19 cellular contexts compared by ENCODE assay signal in genomic region chr7:30256459-30256858, GRCh38. TPM values are rescaled to one million over a fixed set of nuclear protein-coding genes. Genes with fewer than 3 reads are reported as not detected.
A peak's percentile ranks its signal among the peaks of the same experiment; 100 is the strongest.
DNase-seq lines count a peak whose midpoint lies in the region; ATAC-seq, FAIRE-seq and TF ChIP-seq lines count a peak whose summit lies in the region.
"Had no signal": no experiment of that assay in that cellular context is flagged by ENCODE, and none has a peak within 500 bp of the region (broad histone marks: within the 10 kb centered on the region; RNA-seq: fewer than 3 reads in every experiment).

No MANE protein-coding gene starts in this region.

- H3K4me1 ChIP-seq in mucosa of descending colon (ENCODE audit: low read depth) = peaks cover 42% of the 10 kb centered on the region
- peaks cover 0 to 20% (median 8%) of the 10 kb centered on the region in 3 donors for H3K4me1 ChIP-seq in esophagus squamous epithelium

- TF ChIP-seq POLR2A in esophagus squamous epithelium (IDR thresholded peaks at IDR 0.05) = no peak

- H3K36me3 ChIP-seq in mucosa of descending colon (ENCODE audit: low read depth) (no peaks in the 10 kb centered on the region), esophagus squamous epithelium (no peaks in the 10 kb centered on the region)

- no peak overlapping the region for H3K27ac ChIP-seq in esophagus squamous epithelium
- H3K27ac ChIP-seq: GM23248 had no signal

- H3K9me3 ChIP-seq in mucosa of descending colon = no peaks in the 10 kb centered on the region
- H3K9me3 ChIP-seq in esophagus squamous epithelium = no peaks in the 10 kb centered on the region

- TF ChIP-seq CTCF in mucosa of descending colon (IDR thresholded peaks at IDR 0.05) (no peak), esophagus squamous epithelium (IDR thresholded peaks at IDR 0.05) (no peak)

- H3K4me3 ChIP-seq in mucosa of descending colon = no peak overlapping the region
- no peak overlapping the region for H3K4me3 ChIP-seq in esophagus squamous epithelium
- H3K4me3 ChIP-seq: GM23248 had no signal

- no peaks in the 10 kb centered on the region for H3K27me3 ChIP-seq in esophagus squamous epithelium

- peak; percentile 52 for ATAC-seq in left colon
- peak; percentile 56 for ATAC-seq in mucosa of descending colon
- no peak for ATAC-seq in activated CD4-positive, CD25-positive, alpha-beta regulatory T cell treated with anti-CD3 and anti-CD28 coated beads, Interleukin-2, amount 50 U/mL, for 24 hours

- intact Hi-C loops in left colon (cut with DNase I, micrococcal nuclease) = no loop called here
- intact Hi-C loops in mucosa of descending colon (cut with DNase I, micrococcal nuclease) = no loop called here
- intact Hi-C loops in esophagus squamous epithelium (cut with DNase I) = no loop called here

- 96 to 98% methylated on average over 7 of the region's 7 CpGs for WGBS in esophagus squamous epithelium, 2 donors

- DNase-seq in left colon = peak in 1 of 2 donors; percentile 33
- DNase-seq in mucosa of descending colon = peak in 2 of 3 donors; percentile 42 to 52
- no peak for DNase-seq in urothelium cell line (ENCODE audit: low spot score)
- no peak for DNase-seq in esophagus squamous epithelium (lab: John Stamatoyannopoulos, UW)
- no peak for DNase-seq in dermis blood vessel endothelial cell
- DNase-seq: C1 segment of cervical spinal cord; Calu3; CD4-positive, alpha-beta memory T cell; COR-L47; DMS53; DMS79 treated with DMSO at 0.1 percent for 48 hours; GF-D8; GM23248; H7; HCEC 1CT had no signal

- peak; percentile 52 for FAIRE-seq in urothelium cell line (lab: Jason Lieb, UNC)
- FAIRE-seq: GM12891, GM18507, H1 had no signal

RNA-seq across cellular contexts. Expression of gene ZNRF2, which starts 27.9 kb away (rescaled TPM):
- total RNA-seq in left colon (10 to 100 TPM; 50.3 TPM), mucosa of descending colon (10 to 100 TPM; 34.0 to 53.3 (median 40.5) TPM), esophagus squamous epithelium (10 to 100 TPM; 19.6 to 26.3 (median 22.5) TPM), dermis blood vessel endothelial cell (9.5 and 13.4 TPM in 2 replicates)

Comparison
In these comparisons a context has a peak if more than half of its experiments do, and no peak if none do; other contexts are left out.
1. ATAC-seq: peak in left colon (single experiment) and mucosa of descending colon (single experiment); none in activated CD4-positive, CD25-positive, alpha-beta regulatory T cell treated with anti-CD3 and anti-CD28 coated beads, Interleukin-2, amount 50 U/mL, for 24 hours (0 of 2).
2. DNase-seq: peak in mucosa of descending colon (2 of 3); none in urothelium cell line (single experiment), esophagus squamous epithelium (single experiment) and dermis blood vessel endothelial cell (single experiment).